ENCODE assay signal across 8 cellular contexts in the genomic region with DNA sequence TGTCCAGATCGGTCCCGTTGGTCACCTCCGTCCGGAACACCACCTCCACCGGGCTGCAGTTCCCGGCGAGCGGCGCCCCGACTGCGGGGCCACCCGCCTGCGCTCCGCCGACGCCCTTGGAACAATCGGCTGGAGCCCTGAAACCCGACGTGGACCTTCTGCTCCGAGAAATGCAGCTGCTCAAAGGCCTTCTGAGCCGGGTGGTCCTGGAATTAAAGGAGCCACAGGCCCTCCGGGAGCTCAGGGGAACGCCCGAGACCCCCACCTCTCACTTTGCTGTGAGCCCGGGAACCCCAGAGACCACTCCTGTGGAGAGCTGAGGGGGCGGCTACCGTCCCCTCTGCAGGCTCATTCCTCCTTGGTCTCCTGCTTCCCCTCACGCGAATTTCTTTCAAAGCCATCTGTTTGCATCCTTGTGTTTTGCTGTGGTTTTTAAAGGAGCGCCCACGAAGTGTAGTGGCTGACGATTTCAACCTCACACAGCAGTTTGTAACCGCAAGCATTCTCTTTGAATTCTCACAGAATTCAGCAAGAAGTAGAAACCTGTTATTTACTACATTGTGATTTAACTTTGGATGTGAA. TPM values are rescaled to one million over a fixed set of nuclear protein-coding genes. Genes with fewer than 3 reads are reported as not detected.
A peak's percentile ranks its signal among the peaks of the same experiment; 100 is the strongest.
DNase-seq lines count a peak whose midpoint lies in the region; ATAC-seq lines count a peak whose summit lies in the region.

No MANE protein-coding gene starts in this region.

- no peak overlapping the region for H3K27ac ChIP-seq in ectodermal cell (ENCODE audit: insufficient read depth, low read depth, low read length, poor library complexity, severe bottlenecking)
- H3K27ac ChIP-seq in muscle layer of duodenum (ENCODE audit: low read length): no peak overlapping the region
- H3K27ac ChIP-seq in aorta (ENCODE audit: low read depth in 1 of 2, low read length in 2 of 2): peak overlapping the region; percentile 32 to 70

- peak; percentile 19 for DNase-seq in activated gamma-delta T cell treated with Interleukin-2 at 50 U/mL for 16 hours
- no peak for DNase-seq in activated gamma-delta T cell (lab: John Stamatoyannopoulos, UW)
- peak; percentile 54 for DNase-seq in T-helper 2 cell treated with Interferon-gamma antibody and Interleukin-4, amounts not matched to agents 5 μg/mL and 100 μg/mL, for 36 hours (ENCODE audit: low spot score)
- no peak for DNase-seq in aorta

- H3K4me3 ChIP-seq in ectodermal cell (ENCODE audit: insufficient read depth, low read depth, low read length) (peak overlapping the region; percentile 70), muscle layer of duodenum (ENCODE audit: low read depth in 1 of 2, low read length in 2 of 2) (peak overlapping the region; percentile 61 to 96), aorta (ENCODE audit: low read length in 2 of 2) (peak overlapping the region; percentile 45 to 57)

- H3K27me3 ChIP-seq in ectodermal cell (ENCODE audit: control insufficient read depth, insufficient read depth, low read length, poor library complexity, severe bottlenecking) (peaks cover 60% of the 10 kb centered on the region), muscle layer of duodenum (ENCODE audit: low read depth, low read length) (no peaks in the 10 kb centered on the region), aorta (ENCODE audit: control insufficient read depth in 1 of 2, insufficient read depth in 2 of 2, low read length in 1 of 2) (no peaks in the 10 kb centered on the region)

- H3K9me3 ChIP-seq in ectodermal cell (ENCODE audit: control insufficient read depth, low read length) (no peaks in the 10 kb centered on the region), muscle layer of duodenum (ENCODE audit: control insufficient read depth in 1 of 2, low read length in 2 of 2) (no peaks in the 10 kb centered on the region), aorta (ENCODE audit: control insufficient read depth, low read length) (no peaks in the 10 kb centered on the region)

- H3K4me1 Mint-ChIP-seq in T-helper 2 cell treated with Interferon-gamma antibody and Interleukin-4, amounts not matched to agents 5 μg/mL and 100 μg/mL, for 36 hours (ENCODE audit: low read depth): peaks cover 41% of the 10 kb centered on the region

- peak; percentile 27 for ATAC-seq in HG03066 (IDR thresholded peaks at IDR 0.05; ENCODE audit: low read depth, unreplicated experiment)
- ATAC-seq in aorta (ENCODE audit: low FRiP score): peak; percentile 1
- ATAC-seq in HG03196 (IDR thresholded peaks at IDR 0.05; ENCODE audit: unreplicated experiment): no peak

- peak overlapping the region; percentile 85 for H3K4me3 Mint-ChIP-seq in T-helper 2 cell treated with Interferon-gamma antibody and Interleukin-4, amounts not matched to agents 5 μg/mL and 100 μg/mL, for 36 hours

- peak overlapping the region; percentile 93 for H3K27ac Mint-ChIP-seq in T-helper 2 cell treated with Interferon-gamma antibody and Interleukin-4, amounts not matched to agents 5 μg/mL and 100 μg/mL, for 36 hours

- peaks cover 6% of the 10 kb centered on the region for H3K4me1 ChIP-seq in ectodermal cell (ENCODE audit: control insufficient read depth, insufficient read depth, low read length)
- peaks cover 0 to 13% of the 10 kb centered on the region in 2 donors for H3K4me1 ChIP-seq in muscle layer of duodenum (ENCODE audit: control insufficient read depth in 1 of 2, insufficient read depth in 2 of 2, low read length in 2 of 2)
- H3K4me1 ChIP-seq in aorta (ENCODE audit: control insufficient read depth in 1 of 2, insufficient read depth in 2 of 2, low read length in 2 of 2): no peaks in the 10 kb centered on the region

- H3K36me3 ChIP-seq in ectodermal cell (ENCODE audit: control insufficient read depth, insufficient read depth, low read length) (no peaks in the 10 kb centered on the region), muscle layer of duodenum (ENCODE audit: control insufficient read depth in 1 of 2, insufficient read depth in 2 of 2, low read length in 2 of 2) (no peaks in the 10 kb centered on the region), aorta (ENCODE audit: control insufficient read depth in 1 of 2, insufficient read depth in 2 of 2, low read length in 1 of 2) (no peaks in the 10 kb centered on the region)

- H3K27me3 Mint-ChIP-seq in T-helper 2 cell treated with Interferon-gamma antibody and Interleukin-4, amounts not matched to agents 5 μg/mL and 100 μg/mL, for 36 hours (ENCODE audit: low read depth): peaks cover 58% of the 10 kb centered on the region

- H3K9me3 Mint-ChIP-seq in T-helper 2 cell treated with Interferon-gamma antibody and Interleukin-4, amounts not matched to agents 5 μg/mL and 100 μg/mL, for 36 hours: no peaks in the 10 kb centered on the region

- intact Hi-C loops in aorta (cut with DNase I): no loop called here

- no peaks in the 10 kb centered on the region for H3K36me3 Mint-ChIP-seq in T-helper 2 cell treated with Interferon-gamma antibody and Interleukin-4, amounts not matched to agents 5 μg/mL and 100 μg/mL, for 36 hours (ENCODE audit: low read depth)

- 3% methylated on average over 33 of the region's 33 CpGs for WGBS in ectodermal cell, 2 experiments
- WGBS in aorta, 2 donors: 3% methylated on average over 33 of the region's 33 CpGs

RNA-seq across cellular contexts. Expression of a gene that starts 6.1 kb away (rescaled TPM):
- polyA plus RNA-seq in ectodermal cell (2013, experiment 1 of 4): 0.20 TPM
- 0.16 TPM for polyA plus RNA-seq in ectodermal cell (2013, experiment 2 of 4)
- polyA plus RNA-seq in ectodermal cell (2013, experiment 3 of 4): not detected
- polyA plus RNA-seq in ectodermal cell (2013, experiment 4 of 4): 0.16 TPM
- under 1 TPM; 0.49 to 0.66 TPM for total RNA-seq in aorta
- polyA plus RNA-seq in aorta: 1 to 10 TPM in 1 of 2 donors, under 1 TPM in 1; 0.36 to 2.0 TPM

RNA-seq across cellular contexts. Expression of a gene that starts 20.4 kb away (rescaled TPM):
- not detected for polyA plus RNA-seq in ectodermal cell (2013, experiment 1 of 4)
- not detected for polyA plus RNA-seq in ectodermal cell (2013, experiment 2 of 4)
- not detected for polyA plus RNA-seq in ectodermal cell (2013, experiment 3 of 4)
- not detected for polyA plus RNA-seq in ectodermal cell (2013, experiment 4 of 4)
- total RNA-seq in aorta: under 1 TPM in 1 of 2 donors, not detected in 1; 0.57 TPM
- under 1 TPM; 0.10 to 0.38 TPM for polyA plus RNA-seq in aorta

RNA-seq across cellular contexts. Expression of a gene that starts 22.2 kb away (rescaled TPM):
- 41.3 TPM for polyA plus RNA-seq in ectodermal cell (2013, experiment 1 of 4)
- 45.0 TPM for polyA plus RNA-seq in ectodermal cell (2013, experiment 2 of 4)
- polyA plus RNA-seq in ectodermal cell (2013, experiment 3 of 4): 35.6 TPM
- 37.7 TPM for polyA plus RNA-seq in ectodermal cell (2013, experiment 4 of 4)
- 10 to 100 TPM; 19.3 to 22.1 TPM for total RNA-seq in aorta
- polyA plus RNA-seq in aorta: 10 to 100 TPM; 25.7 to 30.1 TPM

RNA-seq across cellular contexts. Expression of a gene that starts 38.7 kb away (rescaled TPM):
- polyA plus RNA-seq in ectodermal cell (2013, experiment 1 of 4): 21.6 TPM
- polyA plus RNA-seq in ectodermal cell (2013, experiment 2 of 4): 25.6 TPM
- 19.9 TPM for polyA plus RNA-seq in ectodermal cell (2013, experiment 3 of 4)
- polyA plus RNA-seq in ectodermal cell (2013, experiment 4 of 4): 22.4 TPM
- 10 to 100 TPM; 30.4 to 30.5 TPM for total RNA-seq in aorta
- polyA plus RNA-seq in aorta: 1 to 10 TPM; 6.1 to 7.0 TPM

Comparison
In these comparisons a context has a peak if more than half of its experiments do, and no peak if none do; other contexts are left out.
1. DNase-seq: peak in activated gamma-delta T cell treated with Interleukin-2 at 50 U/mL for 16 hours (single experiment) and T-helper 2 cell treated with Interferon-gamma antibody and Interleukin-4, amounts not matched to agents 5 μg/mL and 100 μg/mL, for 36 hours (single experiment); none in activated gamma-delta T cell (single experiment) and aorta (0 of 2).
2. H3K27ac ChIP-seq: peak in aorta (2 of 2); none in ectodermal cell (single experiment) and muscle layer of duodenum (single experiment).
3. Peak in every context shown above with its lines, with median percentiles within 50 percentile points of each other: H3K4me3 ChIP-seq.